5 cellular contexts compared by ENCODE assay signal in genomic region chr4:126993351-126993750, GRCh38.
"Had no signal": no experiment of that assay in that cellular context is flagged by ENCODE, and none has a peak within 500 bp of the region (broad histone marks: within the 10 kb centered on the region; RNA-seq: fewer than 3 reads in every experiment).

No MANE protein-coding gene starts in this region.

- H3K27ac ChIP-seq: HL-60, KMS-11 had no signal

- DNase-seq: KBM-7, KG1 had no signal

- H3K9ac ChIP-seq: KMS-11 had no signal

- FAIRE-seq: HTR-8/SVneo had no signal

- H3K4me2 ChIP-seq: KMS-11 had no signal
